Comparison of ENCODE assay signal across 10 cellular contexts in the genomic region with DNA sequence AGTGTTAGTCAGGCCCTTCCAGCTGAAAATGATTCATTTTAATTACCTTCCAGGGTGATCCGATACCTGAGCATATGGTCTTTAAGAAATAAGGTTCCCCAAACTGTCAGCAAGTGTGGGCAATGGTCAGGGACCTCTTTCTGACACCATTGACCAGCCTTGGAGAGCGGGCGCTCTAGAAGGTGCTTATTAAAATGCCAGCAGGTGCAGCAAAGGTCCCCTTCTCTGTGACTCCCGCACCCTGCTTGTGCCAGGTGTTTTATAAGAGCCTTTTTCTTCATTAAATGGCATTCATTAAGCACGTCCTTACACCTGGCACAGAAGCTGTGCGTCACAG.
A peak's percentile ranks its signal among the peaks of the same experiment; 100 is the strongest.
DNase-seq lines count a peak whose midpoint lies in the region; ATAC-seq and TF ChIP-seq lines count a peak whose summit lies in the region.
"Had no signal": no experiment of that assay in that cellular context is flagged by ENCODE, and none has a peak within 500 bp of the region (broad histone marks: within the 10 kb centered on the region; RNA-seq: fewer than 3 reads in every experiment).

No MANE protein-coding gene starts in this region.

- H3K36me3 ChIP-seq in spleen: peaks cover 0 to 46% (median 2%) of the 10 kb centered on the region in 6 donors

- H3K27ac Mint-ChIP-seq in activated CD4-positive, alpha-beta T cell treated with anti-CD3 and anti-CD28 coated beads, Interleukin-2, amount 10 ng/mL, durations not matched to agents 24 days and 14 days: peak overlapping the region; percentile 45

- 73 to 87% (median 74%) methylated on average over 6 of the region's 6 CpGs for WGBS in spleen, 5 donors

- no peaks in the 10 kb centered on the region for H3K36me3 Mint-ChIP-seq in activated CD4-positive, alpha-beta T cell treated with anti-CD3 and anti-CD28 coated beads, Interleukin-2, amount 10 ng/mL, durations not matched to agents 24 days and 14 days (ENCODE audit: low read depth)

- H3K9me3 Mint-ChIP-seq in activated CD4-positive, alpha-beta T cell treated with anti-CD3 and anti-CD28 coated beads, Interleukin-2, amount 10 ng/mL, durations not matched to agents 24 days and 14 days: no peaks in the 10 kb centered on the region
- H3K9me3 Mint-ChIP-seq: nephron had no signal

- H3K4me1 Mint-ChIP-seq in activated CD4-positive, alpha-beta T cell treated with anti-CD3 and anti-CD28 coated beads, Interleukin-2, amount 10 ng/mL, durations not matched to agents 24 days and 14 days: peaks cover 40% of the 10 kb centered on the region

- peaks cover 10 to 52% (median 25%) of the 10 kb centered on the region in 6 donors for H3K4me1 ChIP-seq in spleen
- H3K4me1 ChIP-seq: body of pancreas had no signal

- no peaks in the 10 kb centered on the region for H3K27me3 ChIP-seq in spleen (replicated peaks in 1 of 7)
- H3K27me3 ChIP-seq: body of pancreas had no signal

- no peak for TF ChIP-seq POLR2A in spleen (IDR thresholded peaks at IDR 0.05)

- DNase-seq in activated CD4-positive, alpha-beta T cell treated with anti-CD3 and anti-CD28 coated beads, Interleukin-2, amount 10 ng/mL, durations not matched to agents 24 days and 14 days: no peak
- DNase-seq in activated CD4-positive, alpha-beta T cell treated with anti-CD3 and anti-CD28 coated beads, Interleukin-2, amount 50 U/mL, for 4 hours: no peak
- DNase-seq in SHP77 (lab: John Stamatoyannopoulos, UW) (peak; percentile 65 to 70), spleen (no peak), left colon (no peak), T-helper 9 cell (no peak)
- DNase-seq: body of pancreas had no signal

- no peaks in the 10 kb centered on the region for H3K9me3 ChIP-seq in spleen
- H3K9me3 ChIP-seq: body of pancreas had no signal

- H3K4me3 ChIP-seq in spleen: peak overlapping the region in 2 of 8 donors; percentile 0 to 47
- H3K4me3 ChIP-seq: body of pancreas had no signal

- ATAC-seq in HG03342 (IDR thresholded peaks at IDR 0.05; ENCODE audit: unreplicated experiment): peak; percentile 16
- ATAC-seq in left colon: no peak
- ATAC-seq in HG02610 (IDR thresholded peaks at IDR 0.05; ENCODE audit: unreplicated experiment): no peak
- ATAC-seq: body of pancreas had no signal

- H3K27ac ChIP-seq in spleen: peak overlapping the region; percentile 24 to 79 (median 66)

- intact Hi-C loops in activated CD4-positive, alpha-beta T cell treated with anti-CD3 and anti-CD28 coated beads, Interleukin-2, amount 10 ng/mL, durations not matched to agents 24 days and 14 days (cut with micrococcal nuclease): loop anchor here (1.0 to 5.0 kb wide), 3 partner anchors 15 to 890 kb away; no protein-coding TSS in a partner anchor
- intact Hi-C loops in spleen (cut with DNase I; ENCODE audit: low total_unique reads): loop anchor here (10.0 kb wide), 1 partner anchor 1007 kb away; no protein-coding TSS in a partner anchor
- intact Hi-C loops in left colon (cut with DNase I, micrococcal nuclease): no loop called here

- peak overlapping the region; percentile 47 for H3K4me3 Mint-ChIP-seq in activated CD4-positive, alpha-beta T cell treated with anti-CD3 and anti-CD28 coated beads, Interleukin-2, amount 10 ng/mL, durations not matched to agents 24 days and 14 days
- H3K4me3 Mint-ChIP-seq: nephron had no signal

- peaks cover 3% of the 10 kb centered on the region for H3K27me3 Mint-ChIP-seq in activated CD4-positive, alpha-beta T cell treated with anti-CD3 and anti-CD28 coated beads, Interleukin-2, amount 10 ng/mL, durations not matched to agents 24 days and 14 days

- TF ChIP-seq CTCF in spleen (IDR thresholded peaks at IDR 0.05 in 8 of 11, conservative IDR thresholded peaks at IDR 0.05 in 3 of 11): no peak

Comparison
In these comparisons a context has a peak if more than half of its experiments do, and no peak if none do; other contexts are left out.
1. DNase-seq: peak in SHP77 (2 of 2); none in activated CD4-positive, alpha-beta T cell treated with anti-CD3 and anti-CD28 coated beads, Interleukin-2, amount 10 ng/mL, durations not matched to agents 24 days and 14 days (single experiment), activated CD4-positive, alpha-beta T cell treated with anti-CD3 and anti-CD28 coated beads, Interleukin-2, amount 50 U/mL, for 4 hours (0 of 2), spleen (single experiment), left colon (0 of 2) and T-helper 9 cell (single experiment).
2. intact Hi-C loops: an anchor here in activated CD4-positive, alpha-beta T cell treated with anti-CD3 and anti-CD28 coated beads, Interleukin-2, amount 10 ng/mL, durations not matched to agents 24 days and 14 days (1.0 to 5.0 kb wide) and spleen (10.0 kb wide); none called in left colon.